Comparison of ENCODE assay signal across 18 cellular contexts in the genomic region with DNA sequence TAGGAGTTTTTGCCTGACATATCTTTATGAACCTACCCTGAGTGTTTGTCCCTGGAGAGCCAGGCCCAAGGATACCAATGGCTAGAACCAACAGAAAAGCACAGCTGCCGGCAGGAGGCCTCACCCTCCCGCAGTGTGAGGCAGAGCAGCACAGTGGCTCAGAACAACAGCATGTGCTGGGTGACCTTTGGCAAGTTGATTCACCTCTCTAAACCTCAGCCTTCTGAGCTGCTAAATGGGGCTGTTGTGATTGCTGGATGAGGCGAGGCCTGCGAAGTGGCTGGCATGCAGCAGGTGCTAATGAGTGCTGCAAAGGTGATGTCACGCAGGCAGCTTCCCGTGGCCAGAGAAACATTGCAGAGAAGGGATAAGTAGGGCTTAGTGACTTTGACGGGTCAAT. TPM values are rescaled to one million over a fixed set of nuclear protein-coding genes. Genes with fewer than 3 reads are reported as not detected.
DNase-seq lines count a peak whose midpoint lies in the region; ATAC-seq, FAIRE-seq and TF ChIP-seq lines count a peak whose summit lies in the region.
"Had no signal": no experiment of that assay in that cellular context is flagged by ENCODE, and none has a peak within 500 bp of the region (broad histone marks: within the 10 kb centered on the region; RNA-seq: fewer than 3 reads in every experiment).

No MANE protein-coding gene starts in this region.

- CTCF ChIA-PET in HepG2 (lab: Yijun Ruan, JAX; ENCODE audit: low intra/inter-chr PET ratio, low total read pairs) = no interaction called here

- H3K27me3 ChIP-seq in HepG2 (ENCODE audit: control insufficient read depth in 1 of 2, insufficient read depth in 2 of 2, low read length in 2 of 2) (no peaks in the 10 kb centered on the region), right lobe of liver (no peaks in the 10 kb centered on the region)
- H3K27me3 ChIP-seq: BLaER1, MG63 had no signal

- no peaks in the 10 kb centered on the region for H3K4me1 Mint-ChIP-seq in activated T-helper 17 cell treated with anti-CD3 and anti-CD28 coated beads, Interleukin-2, amount 50 U/mL, for 72 hours
- H3K4me1 Mint-ChIP-seq in stimulated activated naive B cell treated with anti-CD40 and anti-IgM and Interleukin-4, amounts not matched to agents 10 μg/mL and 1 μg/mL and 100 μg/mL, for 72 hours = peaks cover 2 to 5% of the 10 kb centered on the region in 2 donors

- H4K20me1 ChIP-seq in HepG2 (ENCODE audit: insufficient read depth, low read length) = no peaks in the 10 kb centered on the region

- H3K4me1 ChIP-seq in HepG2 (ENCODE audit: insufficient read depth, low read length) = peaks cover 21% of the 10 kb centered on the region
- H3K4me1 ChIP-seq in right lobe of liver = peaks cover 0 to 24% (median 5%) of the 10 kb centered on the region in 4 donors
- no peaks in the 10 kb centered on the region for H3K4me1 ChIP-seq in mucosa of descending colon (ENCODE audit: low read depth)

- no peak overlapping the region for H3K9ac ChIP-seq in HepG2 (ENCODE audit: insufficient read depth, low read depth, low read length)
- H3K9ac ChIP-seq: BLaER1 had no signal

- ATAC-seq in HepG2 (no peak), right lobe of liver (no peak), mucosa of descending colon (peak; percentile 30), HG02981 (IDR thresholded peaks at IDR 0.05; ENCODE audit: unreplicated experiment) (no peak)
- peak; percentile 18 for ATAC-seq in activated T-helper 17 cell treated with anti-CD3 and anti-CD28 coated beads, Interleukin-2, amount 50 U/mL, for 72 hours (replicated peaks)
- ATAC-seq in stimulated activated naive B cell treated with anti-CD40 and anti-IgM and Interleukin-4, amounts not matched to agents 10 μg/mL and 1 μg/mL and 100 μg/mL, for 72 hours (replicated peaks) = no peak

- no TSS peak for BruUV-seq in HepG2 (replicated peaks; lab: Mats Ljungman, UMichigan)

- no peaks in the 10 kb centered on the region for H3K9me3 Mint-ChIP-seq in activated T-helper 17 cell treated with anti-CD3 and anti-CD28 coated beads, Interleukin-2, amount 50 U/mL, for 72 hours
- H3K9me3 Mint-ChIP-seq in stimulated activated naive B cell treated with anti-CD40 and anti-IgM and Interleukin-4, amounts not matched to agents 10 μg/mL and 1 μg/mL and 100 μg/mL, for 72 hours = no peaks in the 10 kb centered on the region

- WGBS in HepG2 (ENCODE audit: low lambda C conversion rate) = 94% methylated on average over 6 of the region's 7 CpGs
- 100% methylated on average over 4 of the region's 7 CpGs for WGBS in right lobe of liver (ENCODE audit: insufficient coverage, low coverage, low lambda C conversion rate, missing lambda C conversion rate)

- H2AFZ ChIP-seq in HepG2 (ENCODE audit: low read length) = no peak overlapping the region

- TF ChIP-seq POLR2A in HepG2 (IDR thresholded peaks at IDR 0.05; ENCODE audit: insufficient read depth in 1 of 2, low read depth in 2 of 2, low read length in 2 of 2) (no peak), right lobe of liver (IDR thresholded peaks at IDR 0.05) (no peak)

- no peak for TF ChIP-seq RAD21 in HepG2 (CRISPR knock-in tag; IDR thresholded peaks at IDR 0.05)

- H3K27me3 Mint-ChIP-seq in activated T-helper 17 cell treated with anti-CD3 and anti-CD28 coated beads, Interleukin-2, amount 50 U/mL, for 72 hours = no peaks in the 10 kb centered on the region
- no peaks in the 10 kb centered on the region for H3K27me3 Mint-ChIP-seq in stimulated activated naive B cell treated with anti-CD40 and anti-IgM and Interleukin-4, amounts not matched to agents 10 μg/mL and 1 μg/mL and 100 μg/mL, for 72 hours

- in situ Hi-C loops in HepG2 (cut with HindIII; ENCODE audit: extremely low pct_ligation_motif_present, low pct_unique_long_range_greater_than_20kb) = loop anchor here (25.0 kb wide), 1 partner anchor 342 kb away; no protein-coding TSS in a partner anchor

- H3K4me2 ChIP-seq in HepG2 (ENCODE audit: low read depth, low read length) = no peak overlapping the region
- H3K4me2 ChIP-seq: BLaER1 had no signal

- H3K4me3 Mint-ChIP-seq in activated T-helper 17 cell treated with anti-CD3 and anti-CD28 coated beads, Interleukin-2, amount 50 U/mL, for 72 hours = no peak overlapping the region
- no peak overlapping the region for H3K4me3 Mint-ChIP-seq in stimulated activated naive B cell treated with anti-CD40 and anti-IgM and Interleukin-4, amounts not matched to agents 10 μg/mL and 1 μg/mL and 100 μg/mL, for 72 hours

- H3K36me3 Mint-ChIP-seq in activated T-helper 17 cell treated with anti-CD3 and anti-CD28 coated beads, Interleukin-2, amount 50 U/mL, for 72 hours (ENCODE audit: low read depth) = peaks cover 33% of the 10 kb centered on the region
- H3K36me3 Mint-ChIP-seq in stimulated activated naive B cell treated with anti-CD40 and anti-IgM and Interleukin-4, amounts not matched to agents 10 μg/mL and 1 μg/mL and 100 μg/mL, for 72 hours = peaks cover 29 to 49% of the 10 kb centered on the region in 2 donors

- no peak overlapping the region for H3K4me3 ChIP-seq in HepG2 (replicated peaks in 1 of 3; ENCODE audit: insufficient read depth in 1 of 3, low read depth in 2 of 3, low read length in 3 of 3)
- no peak overlapping the region for H3K4me3 ChIP-seq in right lobe of liver
- H3K4me3 ChIP-seq in mucosa of descending colon = no peak overlapping the region
- H3K4me3 ChIP-seq: BLaER1, MG63 had no signal

- no peak overlapping the region for H3K27ac Mint-ChIP-seq in activated T-helper 17 cell treated with anti-CD3 and anti-CD28 coated beads, Interleukin-2, amount 50 U/mL, for 72 hours
- H3K27ac Mint-ChIP-seq in stimulated activated naive B cell treated with anti-CD40 and anti-IgM and Interleukin-4, amounts not matched to agents 10 μg/mL and 1 μg/mL and 100 μg/mL, for 72 hours = peak overlapping the region; percentile 27

- no peak for DNase-seq in HepG2 (ENCODE audit: low spot score)
- DNase-seq in right lobe of liver = no peak
- no peak for DNase-seq in mucosa of descending colon
- no peak for DNase-seq in stimulated activated naive B cell treated with anti-CD40 and anti-IgM and Interleukin-4, amounts not matched to agents 10 μg/mL and 1 μg/mL and 100 μg/mL, for 72 hours
- no peak for DNase-seq in AML-193 (lab: John Stamatoyannopoulos, UW)
- no peak for DNase-seq in iPS-NIHi11 (ENCODE audit: low spot score)
- DNase-seq: ACHN, KG1, MG63, NCI-H1105, NCI-H187, NCI-H2171, NCI-H446 treated with DMSO at 0.1 percent for 48 hours, NCI-H748 treated with DMSO at 0.1 percent for 48 hours, Right ventricle myocardium superior had no signal

- no peaks in the 10 kb centered on the region for H3K9me3 ChIP-seq in HepG2 (ENCODE audit: low read length)
- no peaks in the 10 kb centered on the region for H3K9me3 ChIP-seq in right lobe of liver
- no peaks in the 10 kb centered on the region for H3K9me3 ChIP-seq in mucosa of descending colon
- H3K9me3 ChIP-seq: BLaER1, MG63 had no signal

- intact Hi-C loops in HepG2 (cut with micrococcal nuclease; ENCODE audit: unreplicated experiment) (no loop called here), right lobe of liver (cut with DNase I) (no loop called here), mucosa of descending colon (cut with DNase I, micrococcal nuclease) (loop anchor here (10.0 kb wide), 2 partner anchors 174 to 184 kb away; partner anchors contain the start of gene AP3S2 (in 1 of the 2))

- no peak for FAIRE-seq in HepG2 (lab: Jason Lieb, UNC)

- H3K27ac ChIP-seq in HepG2 (ENCODE audit: extremely low read length, insufficient read depth, low read length) (no peak overlapping the region), right lobe of liver (no peak overlapping the region)
- H3K27ac ChIP-seq: BLaER1 had no signal

- TF ChIP-seq CTCF in HepG2 (CRISPR knock-in tag; IDR thresholded peaks at IDR 0.05) (no peak), right lobe of liver (IDR thresholded peaks at IDR 0.05) (no peak), mucosa of descending colon (IDR thresholded peaks at IDR 0.05) (no peak)

- TF ChIP-seq EP300 in HepG2 (IDR thresholded peaks at IDR 0.05; ENCODE audit: low read depth in 2 of 2, low read length in 2 of 2) (no peak), HepG2 (CRISPR knock-in tag; IDR thresholded peaks at IDR 0.05; ENCODE audit: borderline replicate concordance) (no peak)

- no peaks in the 10 kb centered on the region for H3K79me2 ChIP-seq in HepG2 (ENCODE audit: insufficient read depth, low read length)

- POLR2A ChIA-PET in HepG2 (lab: Yijun Ruan, JAX) = interaction anchor here (1.3 kb wide), 1 partner anchor 185 kb away, joined by 3 read pairs; the partner anchor contains the start of gene AP3S2

- H3K36me3 ChIP-seq in HepG2 (replicated peaks in 1 of 2; ENCODE audit: control insufficient read depth in 1 of 2, insufficient read depth in 2 of 2, low read length in 2 of 2) (peaks cover 18 to 27% of the 10 kb centered on the region in 2 experiments), right lobe of liver (peaks cover 2 to 25% (median 10%) of the 10 kb centered on the region in 4 donors), mucosa of descending colon (ENCODE audit: low read depth) (peaks cover 9% of the 10 kb centered on the region)

RNA-seq across cellular contexts. Expression of gene IDH2, which starts 23.3 kb away (rescaled TPM):
- total RNA-seq in HepG2 (2016; rRNA removed; fragmentation: Illumina TruSeq; extraction: Trizol) (120 and 121 TPM in 2 replicates), right lobe of liver (100 to 1,000 TPM; 115 to 371 (median 261) TPM), mucosa of descending colon (100 to 1,000 TPM in 2 of 3 donors, 10 to 100 TPM in 1; 84.8 to 262 (median 124) TPM)
- 37.5 and 39.4 TPM in 2 replicates for total RNA-seq in HepG2 (2016; cell fraction: cytosol; rRNA removed; fragmentation: Illumina TruSeq; extraction: Trizol; ENCODE audit: low read depth)
- total RNA-seq in HepG2 (2016; cell fraction: insoluble cytoplasmic fraction; rRNA removed; fragmentation: Illumina TruSeq; extraction: Trizol) = 108 and 124 TPM in 2 replicates
- 87.3 and 98.2 TPM in 2 replicates for total RNA-seq in HepG2 (2016; cell fraction: membrane; rRNA removed; fragmentation: Illumina TruSeq; extraction: Trizol)
- total RNA-seq in HepG2 (2016; cell fraction: nucleus; rRNA removed; fragmentation: Illumina TruSeq; extraction: Trizol) = 50.6 and 54.5 TPM in 2 replicates
- 132 and 145 TPM in 2 replicates for polyA plus RNA-seq in HepG2 (2011; rRNA removed)
- 85.2 and 137 TPM in 2 replicates for polyA plus RNA-seq in HepG2 (2011; cell fraction: cytosol; rRNA removed)
- polyA plus RNA-seq in HepG2 (2011; cell fraction: nucleus; rRNA removed) = 62.9 and 78.0 TPM in 2 replicates
- 57.4 and 73.4 TPM in 2 replicates for polyA plus RNA-seq in HepG2 (2012)
- 63.2 and 73.9 TPM in 2 replicates for polyA plus RNA-seq in HepG2 (2016; cell fraction: cytosol; fragmentation: Illumina TruSeq; extraction: Trizol; ENCODE audit: low read depth)
- polyA plus RNA-seq in HepG2 (2016; cell fraction: insoluble cytoplasmic fraction; fragmentation: Illumina TruSeq; extraction: Trizol; ENCODE audit: low read depth) = 130 and 145 TPM in 2 replicates
- 84.9 and 106 TPM in 2 replicates for polyA plus RNA-seq in HepG2 (2016; cell fraction: membrane; fragmentation: Illumina TruSeq; extraction: Trizol; ENCODE audit: low read depth)
- 97.9 and 110 TPM in 2 replicates for polyA plus RNA-seq in HepG2 (2016; cell fraction: nucleus; fragmentation: Illumina TruSeq; extraction: Trizol; ENCODE audit: insufficient read depth, low read depth)
- 34.4 and 160 TPM in 2 replicates for polyA minus RNA-seq in HepG2 (2011; rRNA and poly(A)+ RNA removed; ENCODE audit: low replicate concordance)
- 67.1 and 76.1 TPM in 2 replicates for polyA minus RNA-seq in HepG2 (2011; cell fraction: cytosol; rRNA and poly(A)+ RNA removed)
- 14.7 and 18.4 TPM in 2 replicates for polyA minus RNA-seq in HepG2 (2011; cell fraction: nucleus; rRNA and poly(A)+ RNA removed)
- total RNA-seq in activated T-helper 17 cell treated with anti-CD3 and anti-CD28 coated beads, Interleukin-2, amount 50 U/mL, for 72 hours = 10 to 100 TPM; 53.5 to 75.6 TPM

Comparison
In these comparisons a context has a peak if more than half of its experiments do, and no peak if none do; other contexts are left out.
1. ATAC-seq: peak in activated T-helper 17 cell treated with anti-CD3 and anti-CD28 coated beads, Interleukin-2, amount 50 U/mL, for 72 hours (single experiment) and mucosa of descending colon (single experiment); none in HepG2 (single experiment), right lobe of liver (0 of 4), stimulated activated naive B cell treated with anti-CD40 and anti-IgM and Interleukin-4, amounts not matched to agents 10 μg/mL and 1 μg/mL and 100 μg/mL, for 72 hours (0 of 2) and HG02981 (single experiment).
2. intact Hi-C loops: an anchor here in mucosa of descending colon (10.0 kb wide); none called in HepG2 and right lobe of liver.